ENCODE assay signal across 8 cellular contexts in the genomic region with DNA sequence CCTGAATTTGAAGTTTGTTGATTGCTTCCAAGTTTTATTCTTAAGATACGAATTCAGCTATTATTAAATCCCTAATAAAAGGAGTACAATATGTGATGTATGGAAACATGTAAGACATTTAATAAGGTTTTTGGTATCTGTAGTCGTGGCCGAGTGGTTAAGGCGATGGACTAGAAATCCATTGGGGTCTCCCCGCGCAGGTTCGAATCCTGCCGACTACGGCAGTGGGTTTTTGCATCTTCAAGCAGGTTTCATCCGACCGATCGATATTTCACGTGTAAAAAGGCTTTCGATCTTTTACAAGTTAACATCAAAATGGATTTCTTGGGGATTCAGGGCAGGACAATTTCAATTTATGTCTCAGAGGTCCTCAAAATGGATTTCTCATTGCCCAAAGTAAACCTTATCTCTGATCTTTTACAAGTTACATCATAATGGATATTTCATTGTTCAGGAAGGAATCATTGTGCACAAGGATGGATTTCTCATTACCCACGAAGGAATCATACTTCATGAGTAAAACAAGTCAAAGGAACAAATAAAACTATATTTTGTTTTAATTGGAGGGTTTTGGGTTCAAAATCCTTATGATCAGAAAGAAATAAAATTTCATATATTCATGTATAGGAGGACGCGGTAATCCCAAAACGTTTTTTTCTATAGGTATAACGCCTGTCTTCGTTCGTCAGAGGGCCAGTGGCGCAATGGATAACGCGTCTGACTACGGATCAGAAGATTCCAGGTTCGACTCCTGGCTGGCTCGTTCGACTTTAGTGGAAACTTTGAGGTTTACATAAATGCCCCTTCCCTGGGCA. TPM values are rescaled to one million over a fixed set of nuclear protein-coding genes. Genes with fewer than 3 reads are reported as not detected.
DNase-seq lines count a peak whose midpoint lies in the region; TF ChIP-seq lines count a peak whose summit lies in the region.

No MANE protein-coding gene starts in this region.

- H3K9ac ChIP-seq in Karpas-422 (ENCODE audit: low read length) (peak overlapping the region; percentile 18; the same call in 1 of the 2 replicates), SU-DHL-6 (ENCODE audit: low read length) (no peak overlapping the region), liver (ENCODE audit: low read depth in 1 of 2, low read length in 2 of 2) (no peak overlapping the region)

- H3K4me2 ChIP-seq in Karpas-422 (ENCODE audit: low read depth, low read length, poor library complexity, severe bottlenecking) (peak overlapping the region; percentile 57), SU-DHL-6 (ENCODE audit: low read depth, low read length, poor library complexity, severe bottlenecking) (peak overlapping the region; percentile 1)

- H3K79me2 ChIP-seq in Karpas-422 (ENCODE audit: low read length) (no peaks in the 10 kb centered on the region), SU-DHL-6 (ENCODE audit: insufficient read depth, low read length) (no peaks in the 10 kb centered on the region)

- H3K36me3 ChIP-seq in Karpas-422 (ENCODE audit: insufficient read depth, low read length) (no peaks in the 10 kb centered on the region), SU-DHL-6 (ENCODE audit: low read length) (no peaks in the 10 kb centered on the region), liver (ENCODE audit: control insufficient read depth in 4 of 4, insufficient read depth in 3 of 4, low read depth in 1 of 4, low read length in 3 of 4) (no peaks in the 10 kb centered on the region)

- H3K27ac ChIP-seq in Karpas-422 (ENCODE audit: low read length) (no peak overlapping the region), SU-DHL-6 (ENCODE audit: low read depth, low read length) (no peak overlapping the region), liver (ENCODE audit: low read depth in 1 of 2, low read length in 2 of 2) (no peak overlapping the region)

- no peaks in the 10 kb centered on the region for H3K9me2 ChIP-seq in Karpas-422 (replicated peaks; ENCODE audit: insufficient read depth, low read length)
- H3K9me2 ChIP-seq in SU-DHL-6 (replicated peaks; ENCODE audit: insufficient read depth, low read length): no peaks in the 10 kb centered on the region

- no peak overlapping the region for H2AFZ ChIP-seq in Karpas-422 (ENCODE audit: low read length)
- no peak overlapping the region for H2AFZ ChIP-seq in SU-DHL-6 (ENCODE audit: low read depth, low read length, severe bottlenecking)

- H3K4me3 ChIP-seq in Karpas-422 (ENCODE audit: low read length) (peak overlapping the region; percentile 19), SU-DHL-6 (ENCODE audit: insufficient read depth, low read length, poor library complexity, severe bottlenecking) (no peak overlapping the region), liver (ENCODE audit: low read depth in 1 of 3, low read length in 3 of 3) (no peak overlapping the region)

- 6% methylated on average over 28 of the region's 28 CpGs for WGBS in liver

- no peaks in the 10 kb centered on the region for H3K9me3 ChIP-seq in Karpas-422 (ENCODE audit: low read length)
- H3K9me3 ChIP-seq in SU-DHL-6 (ENCODE audit: insufficient read depth, low read length): no peaks in the 10 kb centered on the region
- no peaks in the 10 kb centered on the region for H3K9me3 ChIP-seq in liver (ENCODE audit: control insufficient read depth in 4 of 4, low read length in 3 of 4)

- H3K4me1 ChIP-seq in Karpas-422 (ENCODE audit: low read length): peaks cover 46% of the 10 kb centered on the region
- peaks cover 0 to 4% (median 0%) of the 10 kb centered on the region in 4 donors for H3K4me1 ChIP-seq in liver (ENCODE audit: control insufficient read depth in 4 of 4, insufficient read depth in 4 of 4, low read length in 3 of 4)

- H3F3A ChIP-seq in SU-DHL-6 (ENCODE audit: insufficient read depth): peaks cover 11% of the 10 kb centered on the region

- TF ChIP-seq RAD21 in liver (IDR thresholded peaks at IDR 0.05): no peak

- peak; percentile 78 for DNase-seq in EH (ENCODE audit: low read depth)
- peak; percentile 84 for DNase-seq in Karpas-422
- peak; percentile 44 for DNase-seq in amniotic stem cell (lab: John Stamatoyannopoulos, UW)
- DNase-seq in NCI-H1436 treated with DMSO at 0.1 percent for 48 hours (lab: John Stamatoyannopoulos, UW): no peak
- no peak for DNase-seq in HuH-7.5 (ENCODE audit: low spot score)
- no peak for DNase-seq in NCI-H1105 (lab: John Stamatoyannopoulos, UW)

- H4K20me1 ChIP-seq in Karpas-422 (ENCODE audit: insufficient read depth, low read depth, low read length) (no peaks in the 10 kb centered on the region), SU-DHL-6 (ENCODE audit: low read depth, low read length) (no peaks in the 10 kb centered on the region)

- H3K27me3 ChIP-seq in Karpas-422 (ENCODE audit: low read length): 0 out of 2 replicates have a peak, but pooled peaks cover 3% of the 10 kb centered on the region
- H3K27me3 ChIP-seq in SU-DHL-6 (ENCODE audit: low read length): 0 out of 2 replicates have a peak, but pooled peaks cover 3% of the 10 kb centered on the region
- H3K27me3 ChIP-seq in liver (ENCODE audit: control insufficient read depth in 4 of 4, insufficient read depth in 4 of 4, low read length in 3 of 4): peaks cover 2 to 38% (median 11%) of the 10 kb centered on the region in 4 donors

- no peak for TF ChIP-seq CTCF in SU-DHL-6 (IDR thresholded peaks at IDR 0.05; ENCODE audit: insufficient read depth, low read length, poor library complexity, severe bottlenecking)
- TF ChIP-seq CTCF in liver (IDR thresholded peaks at IDR 0.05; ENCODE audit: low read depth, low read length, missing input control): no peak

TF ChIP-seq in liver, 16 proteins besides CTCF, POLR2A, EP300 and RAD21:
- TF ChIP-seq JUND (IDR thresholded peaks at IDR 0.05) (no peak), GABPA (IDR thresholded peaks at IDR 0.05 in 1 of 2, conservative IDR thresholded peaks at IDR 0.05 in 1 of 2) (no peak), YY1 (IDR thresholded peaks at IDR 0.05) (no peak), HNF4G (IDR thresholded peaks at IDR 0.05) (no peak), RXRA (IDR thresholded peaks at IDR 0.05) (no peak)
- TF ChIP-seq, protein P1, sequence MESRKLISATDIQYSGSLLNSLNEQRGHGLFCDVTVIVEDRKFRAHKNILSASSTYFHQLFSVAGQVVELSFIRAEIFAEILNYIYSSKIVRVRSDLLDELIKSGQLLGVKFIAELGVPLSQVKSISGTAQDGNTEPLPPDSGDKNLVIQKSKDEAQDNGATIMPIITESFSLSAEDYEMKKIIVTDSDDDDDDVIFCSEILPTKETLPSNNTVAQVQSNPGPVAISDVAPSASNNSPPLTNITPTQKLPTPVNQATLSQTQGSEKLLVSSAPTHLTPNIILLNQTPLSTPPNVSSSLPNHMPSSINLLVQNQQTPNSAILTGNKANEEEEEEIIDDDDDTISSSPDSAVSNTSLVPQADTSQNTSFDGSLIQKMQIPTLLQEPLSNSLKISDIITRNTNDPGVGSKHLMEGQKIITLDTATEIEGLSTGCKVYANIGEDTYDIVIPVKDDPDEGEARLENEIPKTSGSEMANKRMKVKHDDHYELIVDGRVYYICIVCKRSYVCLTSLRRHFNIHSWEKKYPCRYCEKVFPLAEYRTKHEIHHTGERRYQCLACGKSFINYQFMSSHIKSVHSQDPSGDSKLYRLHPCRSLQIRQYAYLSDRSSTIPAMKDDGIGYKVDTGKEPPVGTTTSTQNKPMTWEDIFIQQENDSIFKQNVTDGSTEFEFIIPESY (IDR thresholded peaks at IDR 0.05): no peak
- TF ChIP-seq, protein P2, sequence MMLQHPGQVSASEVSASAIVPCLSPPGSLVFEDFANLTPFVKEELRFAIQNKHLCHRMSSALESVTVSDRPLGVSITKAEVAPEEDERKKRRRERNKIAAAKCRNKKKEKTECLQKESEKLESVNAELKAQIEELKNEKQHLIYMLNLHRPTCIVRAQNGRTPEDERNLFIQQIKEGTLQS (IDR thresholded peaks at IDR 0.05): peak; percentile 94
- TF ChIP-seq, protein P3, sequence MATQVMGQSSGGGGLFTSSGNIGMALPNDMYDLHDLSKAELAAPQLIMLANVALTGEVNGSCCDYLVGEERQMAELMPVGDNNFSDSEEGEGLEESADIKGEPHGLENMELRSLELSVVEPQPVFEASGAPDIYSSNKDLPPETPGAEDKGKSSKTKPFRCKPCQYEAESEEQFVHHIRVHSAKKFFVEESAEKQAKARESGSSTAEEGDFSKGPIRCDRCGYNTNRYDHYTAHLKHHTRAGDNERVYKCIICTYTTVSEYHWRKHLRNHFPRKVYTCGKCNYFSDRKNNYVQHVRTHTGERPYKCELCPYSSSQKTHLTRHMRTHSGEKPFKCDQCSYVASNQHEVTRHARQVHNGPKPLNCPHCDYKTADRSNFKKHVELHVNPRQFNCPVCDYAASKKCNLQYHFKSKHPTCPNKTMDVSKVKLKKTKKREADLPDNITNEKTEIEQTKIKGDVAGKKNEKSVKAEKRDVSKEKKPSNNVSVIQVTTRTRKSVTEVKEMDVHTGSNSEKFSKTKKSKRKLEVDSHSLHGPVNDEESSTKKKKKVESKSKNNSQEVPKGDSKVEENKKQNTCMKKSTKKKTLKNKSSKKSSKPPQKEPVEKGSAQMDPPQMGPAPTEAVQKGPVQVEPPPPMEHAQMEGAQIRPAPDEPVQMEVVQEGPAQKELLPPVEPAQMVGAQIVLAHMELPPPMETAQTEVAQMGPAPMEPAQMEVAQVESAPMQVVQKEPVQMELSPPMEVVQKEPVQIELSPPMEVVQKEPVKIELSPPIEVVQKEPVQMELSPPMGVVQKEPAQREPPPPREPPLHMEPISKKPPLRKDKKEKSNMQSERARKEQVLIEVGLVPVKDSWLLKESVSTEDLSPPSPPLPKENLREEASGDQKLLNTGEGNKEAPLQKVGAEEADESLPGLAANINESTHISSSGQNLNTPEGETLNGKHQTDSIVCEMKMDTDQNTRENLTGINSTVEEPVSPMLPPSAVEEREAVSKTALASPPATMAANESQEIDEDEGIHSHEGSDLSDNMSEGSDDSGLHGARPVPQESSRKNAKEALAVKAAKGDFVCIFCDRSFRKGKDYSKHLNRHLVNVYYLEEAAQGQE (IDR thresholded peaks at IDR 0.05): no peak
TF ChIP-seq in liver: peak in this region for 1.

RNA-seq across cellular contexts. Expression of a gene that starts 37.3 kb away (rescaled TPM):
- total RNA-seq in Karpas-422 (2014; rRNA removed; shearing (Covaris generic); ENCODE audit: low replicate concordance): 40.4 and 41.2 TPM in 2 replicates
- 10 to 100 TPM in 1 of 2 donors, 1 to 10 TPM in 1; 7.4 to 13.7 TPM for total RNA-seq in liver
- 1 to 10 TPM; 6.2 to 8.5 TPM for polyA plus RNA-seq in liver

RNA-seq across cellular contexts. Expression of a gene that starts 55.3 kb away (rescaled TPM):
- 16.8 and 18.4 TPM in 2 replicates for total RNA-seq in Karpas-422 (2014; rRNA removed; shearing (Covaris generic); ENCODE audit: low replicate concordance)
- 1 to 10 TPM; 1.2 to 3.2 TPM for total RNA-seq in liver
- polyA plus RNA-seq in liver: 1 to 10 TPM; 1.7 to 2.4 TPM

Comparison
In these comparisons a context has a peak if more than half of its experiments do, and no peak if none do; other contexts are left out.
1. DNase-seq: peak in EH (single experiment), Karpas-422 (single experiment) and amniotic stem cell (single experiment); none in NCI-H1436 treated with DMSO at 0.1 percent for 48 hours (single experiment), HuH-7.5 (single experiment) and NCI-H1105 (single experiment).